ENCODE assay signal across 8 cellular contexts in genomic region chr1:234815206-234815863, GRCh38.
DNase-seq lines count a peak whose midpoint lies in the region; ATAC-seq, FAIRE-seq and TF ChIP-seq lines count a peak whose summit lies in the region.
"Not testable (repeated sequence)": the region's sequence is repeated elsewhere in the genome, so short reads cannot be mapped to it uniquely, and the experiment has no call there.

No MANE protein-coding gene starts in this region.

- peak overlapping the region; percentile 76 for H3K4me2 ChIP-seq in A549
- not testable (repeated sequence) for H3K4me2 ChIP-seq in K562 (ENCODE audit: insufficient read depth, low read length)

- H3K9me1 ChIP-seq in K562 (ENCODE audit: control insufficient read depth, insufficient read depth, low read length): not testable (repeated sequence)

- not testable (repeated sequence) for TF ChIP-seq RAD21 in A549 (conservative IDR thresholded peaks at IDR 0.05 in 1 of 2, IDR thresholded peaks at IDR 0.05 in 1 of 2); K562 (CRISPR knock-in tag; conservative IDR thresholded peaks at IDR 0.05 in 1 of 2, IDR thresholded peaks at IDR 0.05 in 1 of 2)

- peaks cover 45% of the 10 kb centered on the region for H3K4me1 ChIP-seq in A549
- not testable (repeated sequence) for H3K4me1 ChIP-seq in HEK293 (ENCODE audit: control insufficient read depth, insufficient read depth, low read length); K562 (replicated peaks in 1 of 2; ENCODE audit: control insufficient read depth in 2 of 2, insufficient read depth in 2 of 2, low read length in 2 of 2); mucosa of descending colon (ENCODE audit: low read depth)
- H3K4me1 ChIP-seq in esophagus squamous epithelium: peaks cover 0 to 16% (median 0%) of the 10 kb centered on the region in 3 donors
- H3K4me1 ChIP-seq in transverse colon: peaks cover 4 to 26% (median 10%) of the 10 kb centered on the region in 4 donors

- not testable (repeated sequence) for TF ChIP-seq CTCF in A549 (IDR thresholded peaks at IDR 0.05); HEK293 (tag by site-specific recombination; IDR thresholded peaks at IDR 0.05); K562 (IDR thresholded peaks at IDR 0.05 in 2 of 3, conservative IDR thresholded peaks at IDR 0.05 in 1 of 3; ENCODE audit: insufficient read depth in 2 of 3, low read depth in 1 of 3, low read length in 3 of 3); esophagus squamous epithelium (IDR thresholded peaks at IDR 0.05); mucosa of descending colon (IDR thresholded peaks at IDR 0.05); transverse colon (IDR thresholded peaks at IDR 0.05)

- peak in 1 of 2 experiments; percentile 40 for DNase-seq in A549 (ENCODE audit: low read depth in 1 of 2, low spot score in 1 of 2)
- not testable (repeated sequence) for DNase-seq in K562 (ENCODE audit: extremely low read depth in 1 of 4, low spot score in 3 of 4); esophagus squamous epithelium (lab: John Stamatoyannopoulos, UW); left colon; mucosa of descending colon; transverse colon
- DNase-seq in renal cortical epithelial cell (ENCODE audit: low read depth): peak; percentile 17

- not testable (repeated sequence) for H4K20me1 ChIP-seq in K562 (replicated peaks; ENCODE audit: control insufficient read depth, insufficient read depth, low read length)

- not testable (repeated sequence) for H3K36me3 ChIP-seq in HEK293 (ENCODE audit: control insufficient read depth in 2 of 2, insufficient read depth in 1 of 2, low read length in 2 of 2); K562 (ENCODE audit: control insufficient read depth, insufficient read depth, low read length); esophagus squamous epithelium; mucosa of descending colon (ENCODE audit: low read depth); transverse colon

- H3K9ac ChIP-seq in K562 (ENCODE audit: insufficient read depth in 1 of 2, low read depth in 2 of 2, low read length in 2 of 2): not testable (repeated sequence)

- not testable (repeated sequence) for TF ChIP-seq POLR2A in A549 (IDR thresholded peaks at IDR 0.05; ENCODE audit: low read length); K562 (conservative IDR thresholded peaks at IDR 0.05); esophagus squamous epithelium (IDR thresholded peaks at IDR 0.05); transverse colon (IDR thresholded peaks at IDR 0.05)

- H3K4me3 ChIP-seq in A549; HEK293 (ENCODE audit: low read depth, low read length); K562; esophagus squamous epithelium; mucosa of descending colon; transverse colon: not testable (repeated sequence)

- ATAC-seq in A549 (peak; percentile 31 to 57; a peak in 5 of 6 replicates), K562 (peak; percentile 12; the same call in 2 of the 3 replicates), left colon (peak; percentile 16), mucosa of descending colon (peak; percentile 6)

- not testable (repeated sequence) for H3K79me2 ChIP-seq in K562 (ENCODE audit: control insufficient read depth, insufficient read depth, low read length)

- CTCF ChIA-PET in A549 (lab: Yijun Ruan, JAX); HEK293 (lab: Yijun Ruan, JAX); K562 (lab: Yijun Ruan, JAX; ENCODE audit: low intra/inter-chr PET ratio): not testable (repeated sequence)

- not testable (repeated sequence) for H2AFZ ChIP-seq in K562 (ENCODE audit: low read depth, low read length)

- intact Hi-C loops in K562 (cut with micrococcal nuclease); esophagus squamous epithelium (cut with DNase I); left colon (cut with DNase I, micrococcal nuclease); mucosa of descending colon (cut with DNase I, micrococcal nuclease); transverse colon (cut with DNase I; ENCODE audit: low total_unique reads): not testable (repeated sequence)

- POLR2A ChIA-PET in A549 (lab: Yijun Ruan, JAX): interaction anchor here (1.2 kb wide), 1 partner anchor 91 kb away, joined by 3 read pairs; no protein-coding TSS in a partner anchor
- POLR2A ChIA-PET in HEK293 (lab: Yijun Ruan, JAX); K562 (lab: Yijun Ruan, JAX): not testable (repeated sequence)

- WGBS in A549 (ENCODE audit: missing lambda C conversion rate): 19% methylated on average over 7 of the region's 8 CpGs
- WGBS in K562 (ENCODE audit: insufficient coverage, low coverage, missing lambda C conversion rate): 20% methylated on average over 5 of the region's 8 CpGs
- 63 to 66% methylated on average over 4 to 7 of the region's 8 CpGs for WGBS in esophagus squamous epithelium, 2 donors
- WGBS in transverse colon (ENCODE audit: low coverage in 1 of 2), 2 donors: 60 to 63% methylated on average over 3 to 7 of the region's 8 CpGs

- H3K27ac ChIP-seq in A549: peak overlapping the region; percentile 92 to 94
- H3K27ac ChIP-seq in HEK293 (ENCODE audit: extremely low read depth, low read depth, low read length); K562 (ENCODE audit: extremely low read depth, low read depth, low read length): not testable (repeated sequence)
- peak overlapping the region in 3 of 4 donors; percentile 65 to 73 (median 65) for H3K27ac ChIP-seq in esophagus squamous epithelium
- H3K27ac ChIP-seq in transverse colon: peak overlapping the region; percentile 73 to 94 (median 88)

- H3K27me3 ChIP-seq in K562 (ENCODE audit: control insufficient read depth in 2 of 2, insufficient read depth in 2 of 2, low read length in 2 of 2); esophagus squamous epithelium; transverse colon: not testable (repeated sequence)

- H3K9me3 ChIP-seq in A549; HEK293 (ENCODE audit: control insufficient read depth, insufficient read depth, low read depth, low read length); K562 (replicated peaks; ENCODE audit: control insufficient read depth, insufficient read depth, low read depth, low read length); esophagus squamous epithelium; mucosa of descending colon; transverse colon: not testable (repeated sequence)

- not testable (repeated sequence) for TF ChIP-seq EP300 in A549 (IDR thresholded peaks at IDR 0.05); K562 (IDR thresholded peaks at IDR 0.05; ENCODE audit: low read length); transverse colon (IDR thresholded peaks at IDR 0.05; ENCODE audit: low read depth)

- in situ Hi-C loops in K562 (cut with MboI); transverse colon (cut with MboI; ENCODE audit: low pct_ligation_motif_present in 1 of 4, low pct_unique_long_range_greater_than_20kb in 1 of 4, low sequenced_read_pairs in 3 of 4): not testable (repeated sequence)

- not testable (repeated sequence) for FAIRE-seq in A549 (lab: Jason Lieb, UNC); K562 (lab: Jason Lieb, UNC)

- BruUV-seq in K562 (replicated peaks; lab: Mats Ljungman, UMichigan): not testable (repeated sequence)

TF ChIP-seq in A549, 52 proteins besides CTCF, POLR2A, EP300 and RAD21:
- peak; percentile 25; the same call in 1 of the 2 replicates for TF ChIP-seq MAX (IDR thresholded peaks at IDR 0.05)
